Comparison of ENCODE assay signal across 13 cellular contexts in the genomic region with DNA sequence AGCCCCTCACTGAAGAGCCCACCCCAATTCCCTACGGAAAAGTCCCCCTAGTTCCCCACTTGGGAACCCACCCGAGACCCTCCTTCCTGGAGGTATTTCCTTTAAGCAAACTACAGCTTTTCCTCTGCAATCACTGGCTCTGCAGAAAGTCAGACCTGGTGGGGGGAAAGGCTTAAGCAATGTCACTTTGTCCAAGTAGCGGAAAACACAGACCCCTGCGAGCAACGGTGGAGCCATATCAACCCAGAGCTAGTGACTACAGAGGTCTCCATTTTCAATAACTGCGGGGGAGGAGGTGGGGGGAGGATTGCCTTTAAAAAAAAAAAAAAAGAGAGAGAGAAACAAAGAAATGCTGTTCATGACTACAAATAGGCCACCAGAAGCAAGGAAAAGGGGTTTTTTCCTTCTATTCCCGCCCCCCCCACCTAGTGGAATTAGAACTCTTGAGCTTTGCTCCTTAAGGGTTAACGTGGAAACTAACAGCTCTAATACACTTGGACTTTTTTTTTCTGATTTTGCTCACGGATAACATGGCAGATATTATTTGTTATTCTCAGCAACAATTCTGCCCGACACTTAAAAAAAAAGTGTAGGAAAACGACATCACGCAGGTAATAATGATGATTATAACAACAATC. TPM values are rescaled to one million over a fixed set of nuclear protein-coding genes. Genes with fewer than 3 reads are reported as not detected.
DNase-seq lines count a peak whose midpoint lies in the region; TF ChIP-seq lines count a peak whose summit lies in the region.
"Had no signal": no experiment of that assay in that cellular context is flagged by ENCODE, and none has a peak within 500 bp of the region (broad histone marks: within the 10 kb centered on the region; RNA-seq: fewer than 3 reads in every experiment).

No MANE protein-coding gene starts in this region.

- TF ChIP-seq RAD21 in liver (IDR thresholded peaks at IDR 0.05) = peak in 1 of 2 donors; percentile 0

- H3K36me3 ChIP-seq in brain microvascular endothelial cell (replicated peaks) = no peaks in the 10 kb centered on the region
- H3K36me3 ChIP-seq in liver (ENCODE audit: control insufficient read depth in 4 of 4, insufficient read depth in 3 of 4, low read depth in 1 of 4, low read length in 3 of 4) = no peaks in the 10 kb centered on the region
- no peaks in the 10 kb centered on the region for H3K36me3 ChIP-seq in thymus (ENCODE audit: control insufficient read depth, insufficient read depth)

- H3K9me3 ChIP-seq in liver (ENCODE audit: control insufficient read depth in 4 of 4, low read length in 3 of 4) = no peaks in the 10 kb centered on the region
- H3K9me3 ChIP-seq in thymus (ENCODE audit: control insufficient read depth) = no peaks in the 10 kb centered on the region

- in situ Hi-C loops in brain microvascular endothelial cell (cut with HindIII; ENCODE audit: low pct_ligation_motif_present, low sequenced_read_pairs) = no loop called here

- peaks cover 6 to 14% (median 10%) of the 10 kb centered on the region in 4 donors for H3K4me1 ChIP-seq in liver (ENCODE audit: control insufficient read depth in 4 of 4, insufficient read depth in 4 of 4, low read length in 3 of 4)
- H3K4me1 ChIP-seq in thymus (ENCODE audit: control insufficient read depth, insufficient read depth, low read length) = no peaks in the 10 kb centered on the region

- H3K27me3 ChIP-seq in brain microvascular endothelial cell (replicated peaks) = no peaks in the 10 kb centered on the region
- H3K27me3 ChIP-seq in liver (ENCODE audit: control insufficient read depth in 4 of 4, insufficient read depth in 4 of 4, low read length in 3 of 4) = no peaks in the 10 kb centered on the region
- H3K27me3 ChIP-seq in thymus (ENCODE audit: control insufficient read depth, insufficient read depth) = peaks cover 19% of the 10 kb centered on the region

- H3K4me3 ChIP-seq in brain microvascular endothelial cell (ENCODE audit: low read depth, low read length) = peak overlapping the region; percentile 47
- H3K4me3 ChIP-seq in liver (ENCODE audit: low read depth in 1 of 3, low read length in 3 of 3) = peak overlapping the region in 2 of 3 donors; percentile 28 to 44
- peak overlapping the region; percentile 36 for H3K4me3 ChIP-seq in thymus (ENCODE audit: low read length)
- H3K4me3 ChIP-seq in lower leg skin (ENCODE audit: low read depth, poor library complexity, severe bottlenecking) = no peak overlapping the region

- H3K4me1 Mint-ChIP-seq in activated CD4-positive, alpha-beta T cell treated with anti-CD3 and anti-CD28 coated beads, Interleukin-2, amount 10 ng/mL, durations not matched to agents 24 days and 14 days = peaks cover 13% of the 10 kb centered on the region
- peaks cover 22% of the 10 kb centered on the region for H3K4me1 Mint-ChIP-seq in activated CD4-positive, alpha-beta T cell treated with anti-CD3 and anti-CD28 coated beads, Interleukin-2, amount 10 ng/mL, durations not matched to agents 7 days and 5 days

- H3K4me3 Mint-ChIP-seq in activated CD4-positive, alpha-beta T cell treated with anti-CD3 and anti-CD28 coated beads, Interleukin-2, amount 10 ng/mL, durations not matched to agents 24 days and 14 days = peak overlapping the region; percentile 66
- H3K4me3 Mint-ChIP-seq in activated CD4-positive, alpha-beta T cell treated with anti-CD3 and anti-CD28 coated beads, Interleukin-2, amount 10 ng/mL, durations not matched to agents 7 days and 5 days = no peak overlapping the region
- H3K4me3 Mint-ChIP-seq: dendritic cell treated with granulocyte-macrophage colony-stimulating factor and Interleukin-4, amounts not matched to agents 40 ng/mL and 50 ng/mL, for 4 days had no signal

- H3K27ac ChIP-seq in brain microvascular endothelial cell (no peak overlapping the region), liver (ENCODE audit: low read depth in 1 of 2, low read length in 2 of 2) (no peak overlapping the region), thymus (ENCODE audit: low read depth) (no peak overlapping the region)

- H3K9ac ChIP-seq in liver (ENCODE audit: low read depth in 1 of 2, low read length in 2 of 2) = no peak overlapping the region

- peaks cover 61% of the 10 kb centered on the region for H3K27me3 Mint-ChIP-seq in activated CD4-positive, alpha-beta T cell treated with anti-CD3 and anti-CD28 coated beads, Interleukin-2, amount 10 ng/mL, durations not matched to agents 24 days and 14 days
- H3K27me3 Mint-ChIP-seq in activated CD4-positive, alpha-beta T cell treated with anti-CD3 and anti-CD28 coated beads, Interleukin-2, amount 10 ng/mL, durations not matched to agents 7 days and 5 days = peaks cover 67% of the 10 kb centered on the region

- POLR2A ChIA-PET in activated CD4-positive, alpha-beta T cell treated with anti-CD3 and anti-CD28 coated beads, Interleukin-2, amount 10 ng/mL, durations not matched to agents 7 days and 5 days (lab: Charles Lee) = no interaction called here

- H3K9me3 Mint-ChIP-seq in activated CD4-positive, alpha-beta T cell treated with anti-CD3 and anti-CD28 coated beads, Interleukin-2, amount 10 ng/mL, durations not matched to agents 24 days and 14 days = no peaks in the 10 kb centered on the region
- H3K9me3 Mint-ChIP-seq in activated CD4-positive, alpha-beta T cell treated with anti-CD3 and anti-CD28 coated beads, Interleukin-2, amount 10 ng/mL, durations not matched to agents 7 days and 5 days = no peaks in the 10 kb centered on the region
- H3K9me3 Mint-ChIP-seq: activated B cell treated with CpG ODN at 0.5 μM for 24 hours; CD4-positive, alpha-beta T cell; dendritic cell treated with granulocyte-macrophage colony-stimulating factor and Interleukin-4, amounts not matched to agents 40 ng/mL and 50 ng/mL, for 4 days had no signal

- no peak for TF ChIP-seq POLR2A in lower leg skin (IDR thresholded peaks at IDR 0.05)

- WGBS in liver = 53% methylated on average over 12 of the region's 12 CpGs
- 46% methylated on average over 12 of the region's 12 CpGs for WGBS in thymus
- WGBS in lower leg skin, 2 donors = 39 to 41% methylated on average over 12 of the region's 12 CpGs

- H3K36me3 Mint-ChIP-seq in activated CD4-positive, alpha-beta T cell treated with anti-CD3 and anti-CD28 coated beads, Interleukin-2, amount 10 ng/mL, durations not matched to agents 24 days and 14 days (ENCODE audit: low read depth) = no peaks in the 10 kb centered on the region
- H3K36me3 Mint-ChIP-seq in activated CD4-positive, alpha-beta T cell treated with anti-CD3 and anti-CD28 coated beads, Interleukin-2, amount 10 ng/mL, durations not matched to agents 7 days and 5 days (ENCODE audit: low read depth) = peaks cover 3% of the 10 kb centered on the region

- intact Hi-C loops in activated CD4-positive, alpha-beta T cell treated with anti-CD3 and anti-CD28 coated beads, Interleukin-2, amount 10 ng/mL, durations not matched to agents 24 days and 14 days (cut with micrococcal nuclease) = no loop called here
- intact Hi-C loops in lower leg skin (cut with DNase I; ENCODE audit: low total_unique reads) = no loop called here

- CTCF ChIA-PET in activated CD4-positive, alpha-beta T cell treated with anti-CD3 and anti-CD28 coated beads, Interleukin-2, amount 10 ng/mL, durations not matched to agents 7 days and 5 days (lab: Charles Lee) = interaction anchor here (0.6 to 1.0 kb wide), 3 partner anchors 8 to 136 kb away, joined by 3 to 4 read pairs (median 3); no protein-coding TSS in a partner anchor

- TF ChIP-seq CTCF in brain microvascular endothelial cell (IDR thresholded peaks at IDR 0.05; ENCODE audit: low read depth, low read length, missing control alignments) (no peak), liver (IDR thresholded peaks at IDR 0.05; ENCODE audit: low read depth, low read length, missing input control) (no peak), lower leg skin (IDR thresholded peaks at IDR 0.05) (no peak)

- DNase-seq in activated CD4-positive, alpha-beta T cell treated with anti-CD3 and anti-CD28 coated beads, Interleukin-2, amount 10 ng/mL, durations not matched to agents 24 days and 14 days = no peak
- no peak for DNase-seq in activated CD4-positive, alpha-beta T cell treated with anti-CD3 and anti-CD28 coated beads, Interleukin-2, amount 10 ng/mL, durations not matched to agents 7 days and 5 days
- no peak for DNase-seq in brain microvascular endothelial cell
- no peak for DNase-seq in SHP77 treated with DMSO at 0.1 percent for 48 hours (lab: John Stamatoyannopoulos, UW)
- no peak for DNase-seq in NCI-H2196 treated with DMSO at 0.1 percent for 48 hours (lab: John Stamatoyannopoulos, UW; ENCODE audit: unreplicated experiment)
- DNase-seq in lower leg skin (ENCODE audit: low spot score in 2 of 2) = no peak
- DNase-seq: activated B cell treated with CpG ODN at 0.5 μM for 24 hours; CD4-positive, alpha-beta T cell; NCI-H2107; stimulated activated CD4-positive, alpha-beta T cell treated with anti-CD3 and anti-CD28 coated beads, Interleukin-12 subunit alpha, Interleukin-12 subunit beta, amount 100 ng/mL, for 4 hours had no signal

- no peak overlapping the region for H3K27ac Mint-ChIP-seq in activated CD4-positive, alpha-beta T cell treated with anti-CD3 and anti-CD28 coated beads, Interleukin-2, amount 10 ng/mL, durations not matched to agents 24 days and 14 days
- no peak overlapping the region for H3K27ac Mint-ChIP-seq in activated CD4-positive, alpha-beta T cell treated with anti-CD3 and anti-CD28 coated beads, Interleukin-2, amount 10 ng/mL, durations not matched to agents 7 days and 5 days
- H3K27ac Mint-ChIP-seq: activated B cell treated with CpG ODN at 0.5 μM for 24 hours; CD4-positive, alpha-beta T cell; dendritic cell treated with granulocyte-macrophage colony-stimulating factor and Interleukin-4, amounts not matched to agents 40 ng/mL and 50 ng/mL, for 4 days had no signal

TF ChIP-seq in liver, 16 proteins besides CTCF, POLR2A, EP300 and RAD21 (continues in another document):
- TF ChIP-seq EGR1 (IDR thresholded peaks at IDR 0.05; ENCODE audit: low read depth in 2 of 2) = no peak
- TF ChIP-seq, protein P1, sequence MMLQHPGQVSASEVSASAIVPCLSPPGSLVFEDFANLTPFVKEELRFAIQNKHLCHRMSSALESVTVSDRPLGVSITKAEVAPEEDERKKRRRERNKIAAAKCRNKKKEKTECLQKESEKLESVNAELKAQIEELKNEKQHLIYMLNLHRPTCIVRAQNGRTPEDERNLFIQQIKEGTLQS (IDR thresholded peaks at IDR 0.05) = no peak

RNA-seq across cellular contexts. Expression of a gene that starts 1.1 kb away (rescaled TPM):
- not detected in 2 replicates for total RNA-seq in activated CD4-positive, alpha-beta T cell treated with anti-CD3 and anti-CD28 coated beads, Interleukin-2, amount 10 ng/mL, durations not matched to agents 24 days and 14 days
- not detected for total RNA-seq in activated CD4-positive, alpha-beta T cell treated with anti-CD3 and anti-CD28 coated beads, Interleukin-2, amount 10 ng/mL, durations not matched to agents 7 days and 5 days
- total RNA-seq in liver (under 1 TPM; 0.17 to 0.47 TPM), lower leg skin (10 to 100 TPM in 2 of 4 donors, 1 to 10 TPM in 2; 1.6 to 20.4 (median 12.0) TPM)
- polyA plus RNA-seq in liver (1 to 10 TPM in 1 of 2 donors, under 1 TPM in 1; 0.61 to 1.0 TPM), thymus (5.0 TPM)
- total RNA-seq: activated B cell treated with CpG ODN at 0.5 μM for 24 hours; CD4-positive, alpha-beta T cell had no signal
